Comparison of ENCODE assay signal across 1 cellular context in genomic region chr7:91242097-91242846, GRCh38.
TF ChIP-seq lines count a peak whose summit lies in the region.

No MANE protein-coding gene starts in this region.

TF ChIP-seq in K562, 482 proteins besides CTCF, POLR2A, EP300 and RAD21:
- no peak for TF ChIP-seq HES1 (IDR thresholded peaks at IDR 0.05; ENCODE audit: low read depth)
- no peak for TF ChIP-seq GTF2A2 (tag; IDR thresholded peaks at IDR 0.05)
- TF ChIP-seq CBX5 (IDR thresholded peaks at IDR 0.05; ENCODE audit: borderline replicate concordance, low read depth), result no peak
- no peak for TF ChIP-seq TCF7L2 (IDR thresholded peaks at IDR 0.05; ENCODE audit: low read depth, low read length)
- no peak for TF ChIP-seq ZNF324 (CRISPR knock-in tag; IDR thresholded peaks at IDR 0.05)
- TF ChIP-seq BCOR (IDR thresholded peaks at IDR 0.05), result no peak
- TF ChIP-seq TEAD4 (IDR thresholded peaks at IDR 0.05; ENCODE audit: low read length), result no peak
- no peak for TF ChIP-seq TEAD4 (CRISPR knock-in tag; IDR thresholded peaks at IDR 0.05; ENCODE audit: borderline replicate concordance)
- no peak for TF ChIP-seq RBM34 (IDR thresholded peaks at IDR 0.05; ENCODE audit: borderline replicate concordance, insufficient read depth, low read length)
- TF ChIP-seq ZNF232 (CRISPR knock-in tag; IDR thresholded peaks at IDR 0.05), result no peak
- no peak for TF ChIP-seq THRAP3 (IDR thresholded peaks at IDR 0.05; ENCODE audit: borderline replicate concordance)
- no peak for TF ChIP-seq E2F8 (IDR thresholded peaks at IDR 0.05; ENCODE audit: low read depth, partially characterized antibody)
- TF ChIP-seq NCOA6 (IDR thresholded peaks at IDR 0.05), result no peak
- no peak for TF ChIP-seq ZNF436 (CRISPR knock-in tag; IDR thresholded peaks at IDR 0.05)
- TF ChIP-seq ZNF507 (tag; conservative IDR thresholded peaks at IDR 0.05), result no peak
- TF ChIP-seq TARDBP (IDR thresholded peaks at IDR 0.05), result no peak
- no peak for TF ChIP-seq ZNF717 (CRISPR knock-in tag; IDR thresholded peaks at IDR 0.05)
- no peak for TF ChIP-seq TSHZ1 (CRISPR knock-in tag; IDR thresholded peaks at IDR 0.05)
- TF ChIP-seq SAFB2 (IDR thresholded peaks at IDR 0.05; ENCODE audit: borderline replicate concordance, low read depth, low read length, severe bottlenecking), result no peak
- no peak for TF ChIP-seq TGIF2 (CRISPR knock-in tag; IDR thresholded peaks at IDR 0.05)
